ENCODE assay signal across 1 cellular context in genomic region chr15:60918234-60918964, GRCh38.
TF ChIP-seq lines count a peak whose summit lies in the region.

No MANE protein-coding gene starts in this region.

TF ChIP-seq in SK-N-SH treated with all-trans-retinoic acid at 6 μM for 48 hours, 23 proteins besides CTCF, POLR2A, EP300 and RAD21:
- TF ChIP-seq TOX (CRISPR knock-in tag; IDR thresholded peaks at IDR 0.05; ENCODE audit: borderline replicate concordance), result no peak
- TF ChIP-seq ESRRG (CRISPR knock-in tag; IDR thresholded peaks at IDR 0.05), result no peak
- no peak for TF ChIP-seq ZNF565 (CRISPR knock-in tag; conservative IDR thresholded peaks at IDR 0.05; ENCODE audit: low read depth)
- no peak for TF ChIP-seq PPARA (CRISPR knock-in tag; IDR thresholded peaks at IDR 0.05; ENCODE audit: borderline replicate concordance)
- no peak for TF ChIP-seq BACH2 (CRISPR knock-in tag; IDR thresholded peaks at IDR 0.05; ENCODE audit: borderline replicate concordance)
- no peak for TF ChIP-seq TSHZ2 (CRISPR knock-in tag; IDR thresholded peaks at IDR 0.05)
- TF ChIP-seq ZC3H10 (CRISPR knock-in tag; IDR thresholded peaks at IDR 0.05), result no peak
- no peak for TF ChIP-seq ISL1 (CRISPR knock-in tag; IDR thresholded peaks at IDR 0.05)
- no peak for TF ChIP-seq ZNF70 (CRISPR knock-in tag; IDR thresholded peaks at IDR 0.05)
- TF ChIP-seq, protein P1, sequence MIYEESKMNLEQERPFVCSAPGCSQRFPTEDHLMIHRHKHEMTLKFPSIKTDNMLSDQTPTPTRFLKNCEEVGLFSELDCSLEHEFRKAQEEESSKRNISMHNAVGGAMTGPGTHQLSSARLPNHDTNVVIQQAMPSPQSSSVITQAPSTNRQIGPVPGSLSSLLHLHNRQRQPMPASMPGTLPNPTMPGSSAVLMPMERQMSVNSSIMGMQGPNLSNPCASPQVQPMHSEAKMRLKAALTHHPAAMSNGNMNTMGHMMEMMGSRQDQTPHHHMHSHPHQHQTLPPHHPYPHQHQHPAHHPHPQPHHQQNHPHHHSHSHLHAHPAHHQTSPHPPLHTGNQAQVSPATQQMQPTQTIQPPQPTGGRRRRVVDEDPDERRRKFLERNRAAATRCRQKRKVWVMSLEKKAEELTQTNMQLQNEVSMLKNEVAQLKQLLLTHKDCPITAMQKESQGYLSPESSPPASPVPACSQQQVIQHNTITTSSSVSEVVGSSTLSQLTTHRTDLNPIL (CRISPR knock-in tag; IDR thresholded peaks at IDR 0.05; ENCODE audit: low read depth), result no peak
- TF ChIP-seq, protein P2, sequence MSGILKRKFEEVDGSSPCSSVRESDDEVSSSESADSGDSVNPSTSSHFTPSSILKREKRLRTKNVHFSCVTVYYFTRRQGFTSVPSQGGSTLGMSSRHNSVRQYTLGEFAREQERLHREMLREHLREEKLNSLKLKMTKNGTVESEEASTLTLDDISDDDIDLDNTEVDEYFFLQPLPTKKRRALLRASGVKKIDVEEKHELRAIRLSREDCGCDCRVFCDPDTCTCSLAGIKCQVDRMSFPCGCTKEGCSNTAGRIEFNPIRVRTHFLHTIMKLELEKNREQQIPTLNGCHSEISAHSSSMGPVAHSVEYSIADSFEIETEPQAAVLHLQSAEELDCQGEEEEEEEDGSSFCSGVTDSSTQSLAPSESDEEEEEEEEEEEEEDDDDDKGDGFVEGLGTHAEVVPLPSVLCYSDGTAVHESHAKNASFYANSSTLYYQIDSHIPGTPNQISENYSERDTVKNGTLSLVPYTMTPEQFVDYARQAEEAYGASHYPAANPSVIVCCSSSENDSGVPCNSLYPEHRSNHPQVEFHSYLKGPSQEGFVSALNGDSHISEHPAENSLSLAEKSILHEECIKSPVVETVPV (CRISPR knock-in tag; IDR thresholded peaks at IDR 0.05), result no peak
- TF ChIP-seq, protein P3, sequence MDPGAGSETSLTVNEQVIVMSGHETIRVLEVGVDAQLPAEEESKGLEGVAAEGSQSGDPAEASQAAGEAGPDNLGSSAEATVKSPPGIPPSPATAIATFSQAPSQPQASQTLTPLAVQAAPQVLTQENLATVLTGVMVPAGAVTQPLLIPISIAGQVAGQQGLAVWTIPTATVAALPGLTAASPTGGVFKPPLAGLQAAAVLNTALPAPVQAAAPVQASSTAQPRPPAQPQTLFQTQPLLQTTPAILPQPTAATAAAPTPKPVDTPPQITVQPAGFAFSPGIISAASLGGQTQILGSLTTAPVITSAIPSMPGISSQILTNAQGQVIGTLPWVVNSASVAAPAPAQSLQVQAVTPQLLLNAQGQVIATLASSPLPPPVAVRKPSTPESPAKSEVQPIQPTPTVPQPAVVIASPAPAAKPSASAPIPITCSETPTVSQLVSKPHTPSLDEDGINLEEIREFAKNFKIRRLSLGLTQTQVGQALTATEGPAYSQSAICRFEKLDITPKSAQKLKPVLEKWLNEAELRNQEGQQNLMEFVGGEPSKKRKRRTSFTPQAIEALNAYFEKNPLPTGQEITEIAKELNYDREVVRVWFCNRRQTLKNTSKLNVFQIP (CRISPR knock-in tag; IDR thresholded peaks at IDR 0.05; ENCODE audit: borderline replicate concordance, low read depth), result no peak
- no peak for TF ChIP-seq ZNF8 (CRISPR knock-in tag; IDR thresholded peaks at IDR 0.05)
- no peak for TF ChIP-seq SNAI2 (CRISPR knock-in tag; IDR thresholded peaks at IDR 0.05)
